In genomic region chr2:236862961-236863728, GRCh38 we compare ENCODE assay signal across 12 cellular contexts.
A peak's percentile ranks its signal among the peaks of the same experiment; 100 is the strongest.
DNase-seq lines count a peak whose midpoint lies in the region; ATAC-seq and FAIRE-seq lines count a peak whose summit lies in the region.
"Had no signal": no experiment of that assay in that cellular context is flagged by ENCODE, and none has a peak within 500 bp of the region (broad histone marks: within the 10 kb centered on the region; RNA-seq: fewer than 3 reads in every experiment).

No MANE protein-coding gene starts in this region.

- ATAC-seq in GM21723 (IDR thresholded peaks at IDR 0.05; ENCODE audit: unreplicated experiment): peak; percentile 80
- ATAC-seq: K562, psoas muscle had no signal

- no peak overlapping the region for H3K4me3 ChIP-seq in MG63
- H3K4me3 ChIP-seq: K562, psoas muscle, upper lobe of left lung had no signal

- no peaks in the 10 kb centered on the region for H3K27me3 ChIP-seq in MG63
- H3K27me3 ChIP-seq: upper lobe of left lung had no signal

- H3K36me3 ChIP-seq in MG63: no peaks in the 10 kb centered on the region
- H3K36me3 ChIP-seq: upper lobe of left lung had no signal

- DNase-seq in Ammon's horn (ENCODE audit: low spot score) (peak; percentile 22), MG63 (peak; percentile 73), glomerular visceral epithelial cell (ENCODE audit: extremely low spot score) (peak; percentile 95), NCI-H1694 (lab: John Stamatoyannopoulos, UW) (no peak), NCI-H510A (lab: John Stamatoyannopoulos, UW) (no peak), GM19239 (ENCODE audit: insufficient read length, low spot score) (no peak)
- DNase-seq in stimulated activated CD8-positive, alpha-beta memory T cell treated with anti-CD3 and anti-CD28 coated beads, Interleukin-4, amount 100 ng/mL, for 48 hours: no peak
- DNase-seq: psoas muscle, upper lobe of left lung had no signal

- peaks cover 2% of the 10 kb centered on the region; the same call in 1 of the 2 replicates for H3K9me3 ChIP-seq in MG63
- H3K9me3 ChIP-seq: psoas muscle had no signal

- FAIRE-seq in GM19239 (lab: Jason Lieb, UNC): no peak
- FAIRE-seq: K562, TTC549 had no signal

Comparison
In these comparisons a context has a peak if more than half of its experiments do, and no peak if none do; other contexts are left out.
1. DNase-seq: peak in Ammon's horn (single experiment), MG63 (single experiment) and glomerular visceral epithelial cell (single experiment); none in NCI-H1694 (single experiment), NCI-H510A (single experiment), stimulated activated CD8-positive, alpha-beta memory T cell treated with anti-CD3 and anti-CD28 coated beads, Interleukin-4, amount 100 ng/mL, for 48 hours (single experiment) and GM19239 (single experiment).